ENCODE assay signal across 2 cellular contexts in genomic region chr6:42162812-42163211, GRCh38.
TF ChIP-seq lines count a peak whose summit lies in the region.

No MANE protein-coding gene starts in this region.

TF ChIP-seq in GM23338, 12 proteins besides CTCF, POLR2A, EP300 and RAD21:
- TF ChIP-seq ZNF462 (CRISPR knock-in tag; IDR thresholded peaks at IDR 0.05) (no peak), ZNF114 (CRISPR knock-in tag; IDR thresholded peaks at IDR 0.05) (no peak), ZNF331 (CRISPR knock-in tag; IDR thresholded peaks at IDR 0.05; ENCODE audit: low read depth) (no peak)

TF ChIP-seq in H1, 55 proteins besides CTCF, POLR2A, EP300 and RAD21:
- no peak for TF ChIP-seq NRF1 (IDR thresholded peaks at IDR 0.05; ENCODE audit: low read depth, low read length)
